In genomic region chr3:170180952-170181876, GRCh38 we compare ENCODE assay signal across 1 cellular context.
A peak's percentile ranks its signal among the peaks of the same experiment; 100 is the strongest.
TF ChIP-seq lines count a peak whose summit lies in the region.

Gene PHC3 (minus strand): TSS chr3:170181733. CDS start chr3:170181715, 18 bp downstream.

TF ChIP-seq in HEK293, 187 proteins besides CTCF, POLR2A, EP300 and RAD21 (continued from another document and continues in another):
- TF ChIP-seq PRDM10 (tag by site-specific recombination; IDR thresholded peaks at IDR 0.05) (no peak), ZNF292 (tag by site-specific recombination; IDR thresholded peaks at IDR 0.05; ENCODE audit: borderline replicate concordance, low read depth) (no peak), ZBTB48 (tag by site-specific recombination; IDR thresholded peaks at IDR 0.05) (peak; percentile 61), ZBTB6 (tag by site-specific recombination; IDR thresholded peaks at IDR 0.05) (no peak), ZNF645 (tag by site-specific recombination; IDR thresholded peaks at IDR 0.05) (no peak), ATF2 (tag by site-specific recombination; IDR thresholded peaks at IDR 0.05; ENCODE audit: low read depth) (no peak), ZNF341 (tag by site-specific recombination; IDR thresholded peaks at IDR 0.05; ENCODE audit: low read depth) (peak; percentile 91), KLF7 (tag by site-specific recombination; IDR thresholded peaks at IDR 0.05; ENCODE audit: borderline replicate concordance) (no peak), ZNF624 (tag by site-specific recombination; IDR thresholded peaks at IDR 0.05) (no peak), ZNF23 (tag by site-specific recombination; IDR thresholded peaks at IDR 0.05; ENCODE audit: borderline replicate concordance) (no peak), GLI2 (tag by site-specific recombination; IDR thresholded peaks at IDR 0.05; ENCODE audit: borderline replicate concordance, low read depth) (no peak), PRDM4 (tag by site-specific recombination; IDR thresholded peaks at IDR 0.05) (peak; percentile 8; the same call in 1 of the 2 replicates), GLI4 (tag by site-specific recombination; IDR thresholded peaks at IDR 0.05) (peak; percentile 83; the same call in 1 of the 2 replicates), GLIS2 (tag by site-specific recombination; IDR thresholded peaks at IDR 0.05) (no peak), ZNF558 (tag by site-specific recombination; IDR thresholded peaks at IDR 0.05) (no peak), ZNF112 (tag by site-specific recombination; IDR thresholded peaks at IDR 0.05) (no peak), ZNF792 (tag by site-specific recombination; IDR thresholded peaks at IDR 0.05) (no peak), MEIS1 (CRISPR knock-in tag; IDR thresholded peaks at IDR 0.05; ENCODE audit: borderline replicate concordance) (no peak), ZNF571 (tag by site-specific recombination; IDR thresholded peaks at IDR 0.05) (no peak), ZNF704 (tag by site-specific recombination; IDR thresholded peaks at IDR 0.05) (no peak), ZNF473 (tag by site-specific recombination; IDR thresholded peaks at IDR 0.05) (no peak), HOXC10 (CRISPR knock-in tag; IDR thresholded peaks at IDR 0.05) (no peak), ZNF660 (tag by site-specific recombination; IDR thresholded peaks at IDR 0.05) (peak; percentile 19; the same call in 1 of the 2 replicates), ZNF548 (tag by site-specific recombination; IDR thresholded peaks at IDR 0.05) (no peak), SCRT1 (tag by site-specific recombination; IDR thresholded peaks at IDR 0.05; ENCODE audit: borderline replicate concordance) (no peak), TSHZ1 (tag by site-specific recombination; IDR thresholded peaks at IDR 0.05; ENCODE audit: borderline replicate concordance) (no peak), KLF17 (tag by site-specific recombination; IDR thresholded peaks at IDR 0.05) (peak; percentile 54; the same call in 1 of the 2 replicates), PRDM6 (tag by site-specific recombination; IDR thresholded peaks at IDR 0.05) (no peak), ZBTB20 (tag by site-specific recombination; IDR thresholded peaks at IDR 0.05) (peak; percentile 37; the same call in 1 of the 2 replicates), SCRT2 (tag by site-specific recombination; IDR thresholded peaks at IDR 0.05) (no peak), YY2 (tag by site-specific recombination; IDR thresholded peaks at IDR 0.05) (peak; percentile 88), ZNF692 (tag by site-specific recombination; IDR thresholded peaks at IDR 0.05) (peak; percentile 72), ZNF561 (tag by site-specific recombination; IDR thresholded peaks at IDR 0.05; ENCODE audit: borderline replicate concordance) (no peak), ZNF138 (tag by site-specific recombination; IDR thresholded peaks at IDR 0.05; ENCODE audit: borderline replicate concordance) (no peak), RBAK (tag by site-specific recombination; IDR thresholded peaks at IDR 0.05) (no peak), ZNF26 (tag by site-specific recombination; IDR thresholded peaks at IDR 0.05) (no peak), SP3 (tag by site-specific recombination; IDR thresholded peaks at IDR 0.05) (peak; percentile 47)
